16 cellular contexts compared by ENCODE assay signal in the genomic region with DNA sequence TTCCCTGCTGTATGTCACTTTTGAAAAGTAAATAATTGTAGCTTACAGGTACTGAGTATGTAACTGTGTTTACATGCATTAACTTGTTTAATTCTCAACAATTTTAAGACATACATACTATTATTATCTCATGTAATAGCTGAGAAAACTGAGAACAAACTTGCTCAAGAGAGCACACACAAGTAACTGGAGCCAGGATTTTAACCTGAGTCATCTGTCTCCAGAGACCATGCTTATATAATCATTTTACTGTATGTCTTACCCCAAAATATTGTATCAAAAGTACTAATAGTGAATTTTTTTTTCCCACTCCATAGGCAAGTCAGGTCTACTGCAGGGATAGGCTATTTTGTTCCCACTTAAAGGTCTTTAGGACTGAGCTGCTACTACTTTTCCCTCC.
"Had no signal": no experiment of that assay in that cellular context is flagged by ENCODE, and none has a peak within 500 bp of the region (broad histone marks: within the 10 kb centered on the region; RNA-seq: fewer than 3 reads in every experiment).

No MANE protein-coding gene starts in this region.

- H3K4me3 ChIP-seq: esophagus squamous epithelium, gastroesophageal sphincter, left ventricle myocardium inferior, lower lobe of right lung, stomach, upper lobe of left lung, uterus had no signal

- H3K36me3 ChIP-seq: uterus had no signal

- H3K27ac ChIP-seq: esophagus squamous epithelium, gastroesophageal sphincter, left ventricle myocardium inferior, lower lobe of right lung, stomach, upper lobe of left lung, uterus had no signal

- DNase-seq: dermis blood vessel endothelial cell; esophagus squamous epithelium; glutamatergic neuron; islet precursor cell; left ventricle myocardium inferior; lower lobe of right lung; natural killer cell; posterior cingulate gyrus; small intestine; stimulated activated CD4-positive, alpha-beta T cell treated with anti-CD3 and anti-CD28 coated beads, Interleukin-12 subunit alpha, Interleukin-12 subunit beta, amount 100 ng/mL, for 4 hours; stimulated activated naive CD4-positive, alpha-beta T cell; stomach; upper lobe of left lung; uterus had no signal

- H3K9me3 ChIP-seq: esophagus squamous epithelium, gastroesophageal sphincter, left ventricle myocardium inferior, lower lobe of right lung, stomach, upper lobe of left lung, uterus had no signal

- H3K27me3 ChIP-seq: esophagus squamous epithelium, gastroesophageal sphincter, stomach, upper lobe of left lung, uterus had no signal

- H3K4me1 ChIP-seq: esophagus squamous epithelium, gastroesophageal sphincter, lower lobe of right lung, stomach, uterus had no signal

- ATAC-seq: gastroesophageal sphincter, lower lobe of right lung, natural killer cell, sciatic nerve had no signal
